In genomic region chr21:41426656-41427311, GRCh38 we compare ENCODE assay signal across 8 cellular contexts. TPM values are rescaled to one million over a fixed set of nuclear protein-coding genes. Genes with fewer than 3 reads are reported as not detected.
A peak's percentile ranks its signal among the peaks of the same experiment; 100 is the strongest.
DNase-seq lines count a peak whose midpoint lies in the region; ATAC-seq, FAIRE-seq and TF ChIP-seq lines count a peak whose summit lies in the region.

No MANE protein-coding gene starts in this region.

- H3K4me2 ChIP-seq in keratinocyte (ENCODE audit: control insufficient read depth, extremely low read depth, insufficient read depth, low read depth, low read length): peak overlapping the region; percentile 68

- H4K20me1 ChIP-seq in keratinocyte (ENCODE audit: control insufficient read depth, extremely low read depth, insufficient read depth, low read length): no peaks in the 10 kb centered on the region

- peaks cover 27% of the 10 kb centered on the region for H3K4me1 Mint-ChIP-seq in activated naive CD8-positive, alpha-beta T cell treated with anti-CD3 and anti-CD28 coated beads for 36 hours

- no peak for ATAC-seq in GM18858 (IDR thresholded peaks at IDR 0.05; ENCODE audit: unreplicated experiment)

- H3K27ac ChIP-seq in keratinocyte (ENCODE audit: control insufficient read depth, insufficient read depth, low read length) (peak overlapping the region; percentile 70), stomach (peak overlapping the region in 4 of 5 donors; percentile 78 to 87 (median 81))

- H3K27me3 ChIP-seq in keratinocyte (ENCODE audit: control insufficient read depth, extremely low read depth, insufficient read depth, low read length) (no peaks in the 10 kb centered on the region), stomach (no peaks in the 10 kb centered on the region)

- H3K9me3 ChIP-seq in keratinocyte (ENCODE audit: control insufficient read depth, low read depth, low read length) (no peaks in the 10 kb centered on the region), stomach (no peaks in the 10 kb centered on the region)

- H2AFZ ChIP-seq in keratinocyte (ENCODE audit: control insufficient read depth, low read length): no peak overlapping the region

- peak overlapping the region; percentile 89 for H3K4me3 Mint-ChIP-seq in activated naive CD8-positive, alpha-beta T cell treated with anti-CD3 and anti-CD28 coated beads for 36 hours

- no peaks in the 10 kb centered on the region for H3K9me1 ChIP-seq in keratinocyte (ENCODE audit: control insufficient read depth, extremely low read depth, insufficient read depth, low read length)

- peak overlapping the region; percentile 83 for H3K9ac ChIP-seq in keratinocyte (ENCODE audit: control insufficient read depth, extremely low read depth, insufficient read depth, low read length)

- no peak for FAIRE-seq in keratinocyte (lab: Jason Lieb, UNC)

- WGBS in stomach, 5 donors: 16 to 30% (median 21%) methylated on average over 29 to 43 of the region's 43 CpGs

- TF ChIP-seq EP300 in stomach (IDR thresholded peaks at IDR 0.05): no peak

- TF ChIP-seq CTCF in keratinocyte (optimal IDR thresholded peaks at IDR 0.05 in 1 of 3, IDR thresholded peaks at IDR 0.05 in 1 of 3, conservative IDR thresholded peaks at IDR 0.05 in 1 of 3; ENCODE audit: extremely low read depth in 1 of 3, insufficient read depth in 2 of 3, low read length in 3 of 3) (no peak), stomach (IDR thresholded peaks at IDR 0.05) (no peak)

- H3K4me1 ChIP-seq in keratinocyte (ENCODE audit: control insufficient read depth, extremely low read depth, insufficient read depth, low read length): peaks cover 4% of the 10 kb centered on the region
- peaks cover 10 to 24% (median 17%) of the 10 kb centered on the region in 4 donors for H3K4me1 ChIP-seq in stomach

- DNase-seq in activated CD4-positive, CD25-positive, alpha-beta regulatory T cell treated with anti-CD3 and anti-CD28 coated beads, Interleukin-2, amount 50 U/mL, for 72 hours: peak; percentile 38
- no peak for DNase-seq in activated CD4-positive, CD25-positive, alpha-beta regulatory T cell (lab: John Stamatoyannopoulos, UW)
- DNase-seq in activated naive CD8-positive, alpha-beta T cell treated with anti-CD3 and anti-CD28 coated beads for 36 hours: peak; percentile 14
- DNase-seq in keratinocyte (ENCODE audit: low read depth, low spot score): no peak
- DNase-seq in stomach: no peak
- no peak for DNase-seq in foreskin melanocyte
- DNase-seq in A172 (ENCODE audit: low spot score): no peak

- H3K4me3 ChIP-seq in keratinocyte (ENCODE audit: control insufficient read depth in 2 of 3, extremely low read depth in 1 of 3, insufficient read depth in 2 of 3, low read depth in 1 of 3, low read length in 3 of 3) (peak overlapping the region; percentile 16 to 89 (median 75)), stomach (peak overlapping the region; percentile 64 to 76 (median 68))

- dilution Hi-C loops in keratinocyte (cut with MboI; ENCODE audit: extremely low pct_ligation_motif_present, low sequenced_read_pairs): no loop called here

- H3K36me3 Mint-ChIP-seq in activated naive CD8-positive, alpha-beta T cell treated with anti-CD3 and anti-CD28 coated beads for 36 hours: peaks cover 15% of the 10 kb centered on the region

- no peaks in the 10 kb centered on the region for H3K27me3 Mint-ChIP-seq in activated naive CD8-positive, alpha-beta T cell treated with anti-CD3 and anti-CD28 coated beads for 36 hours

- intact Hi-C loops in stomach (cut with DNase I; ENCODE audit: low total_unique reads): no loop called here

- no peak for TF ChIP-seq POLR2A in stomach (IDR thresholded peaks at IDR 0.05)

- H3K36me3 ChIP-seq in keratinocyte (ENCODE audit: control insufficient read depth in 2 of 2, extremely low read depth in 1 of 2, insufficient read depth in 2 of 2, low read length in 2 of 2): peaks cover 0 to 14% of the 10 kb centered on the region in 2 experiments
- peaks cover under 1 to 41% (median 31%) of the 10 kb centered on the region in 4 donors for H3K36me3 ChIP-seq in stomach

- peaks cover 10% of the 10 kb centered on the region for H3K79me2 ChIP-seq in keratinocyte (ENCODE audit: control insufficient read depth, insufficient read depth, low read length)

- H3K27ac Mint-ChIP-seq in activated naive CD8-positive, alpha-beta T cell treated with anti-CD3 and anti-CD28 coated beads for 36 hours: peak overlapping the region; percentile 95

- no peaks in the 10 kb centered on the region for H3K9me3 Mint-ChIP-seq in activated naive CD8-positive, alpha-beta T cell treated with anti-CD3 and anti-CD28 coated beads for 36 hours

RNA-seq across cellular contexts. Expression of gene MX1, which starts 0.7 kb away (rescaled TPM):
- 100 to 1,000 TPM; 108 to 109 TPM for total RNA-seq in activated naive CD8-positive, alpha-beta T cell treated with anti-CD3 and anti-CD28 coated beads for 36 hours
- polyA plus RNA-seq in keratinocyte (151 to 203 TPM (median 164 TPM) in 3 replicates), stomach (10 to 100 TPM; 11.4 to 25.2 (median 25.1) TPM)
- 14.9 TPM for polyA plus RNA-seq in keratinocyte (2011; ENCODE audit: low read depth)
- 101 and 117 TPM in 2 replicates for polyA plus RNA-seq in keratinocyte (2011; cell fraction: cytosol; rRNA removed)
- polyA plus RNA-seq in keratinocyte (2011; cell fraction: nucleus; rRNA removed): 216 and 223 TPM in 2 replicates
- 8.6 and 210 TPM in 2 replicates for polyA plus RNA-seq in keratinocyte (2012; ENCODE audit: low replicate concordance)
- 169 to 343 TPM (median 301 TPM) in 3 replicates for polyA minus RNA-seq in keratinocyte
- polyA minus RNA-seq in keratinocyte (2011; cell fraction: cytosol; rRNA and poly(A)+ RNA removed): 211 TPM
- polyA minus RNA-seq in keratinocyte (2011; cell fraction: nucleus; rRNA and poly(A)+ RNA removed): 227 and 255 TPM in 2 replicates
- 100 to 1,000 TPM in 2 of 5 donors, 10 to 100 TPM in 3; 15.1 to 125 (median 66.9) TPM for total RNA-seq in stomach
- 10.1 and 11.4 TPM in 2 replicates for total RNA-seq in A172 (2014; rRNA removed; shearing (Covaris generic))

Comparison
In these comparisons a context has a peak if more than half of its experiments do, and no peak if none do; other contexts are left out.
1. DNase-seq: peak in activated CD4-positive, CD25-positive, alpha-beta regulatory T cell treated with anti-CD3 and anti-CD28 coated beads, Interleukin-2, amount 50 U/mL, for 72 hours (single experiment) and activated naive CD8-positive, alpha-beta T cell treated with anti-CD3 and anti-CD28 coated beads for 36 hours (single experiment); none in activated CD4-positive, CD25-positive, alpha-beta regulatory T cell (0 of 4), keratinocyte (single experiment), stomach (single experiment), foreskin melanocyte (single experiment) and A172 (single experiment).